15 cellular contexts compared by ENCODE assay signal in genomic region chr1:109622895-109623294, GRCh38. TPM values are rescaled to one million over a fixed set of nuclear protein-coding genes. Genes with fewer than 3 reads are reported as not detected.
DNase-seq lines count a peak whose midpoint lies in the region; ATAC-seq, FAIRE-seq and TF ChIP-seq lines count a peak whose summit lies in the region.
"Had no signal": no experiment of that assay in that cellular context is flagged by ENCODE, and none has a peak within 500 bp of the region (broad histone marks: within the 10 kb centered on the region; RNA-seq: fewer than 3 reads in every experiment).

No MANE protein-coding gene starts in this region.

- no TSS peak for BruUV-seq in GM12878 (replicated peaks; lab: Mats Ljungman, UMichigan)

- no peak overlapping the region for H2AFZ ChIP-seq in GM12878 (ENCODE audit: control insufficient read depth, low read depth, low read length)

- SMC1A ChIA-PET in GM12878 (lab: Charles Lee; ENCODE audit: uncharacterized antibody, unreplicated experiment), result interaction anchor here (1.6 kb wide), 1 partner anchor 76 kb away, joined by 6 read pairs; no protein-coding TSS in a partner anchor

- POLR2A ChIA-PET in CD4-positive, alpha-beta memory T cell (lab: Charles Lee; ENCODE audit: partially characterized antibody), result interaction anchor here (1.1 to 8.3 kb wide), 2 partner anchors 74 to 77 kb away, joined by 5 to 114 read pairs; partner anchors contain the start of gene GNAI3
- POLR2A ChIA-PET in GM12878 (lab: Charles Lee), result no interaction called here

- 97% methylated on average over 3 of the region's 3 CpGs for WGBS in GM12878 (ENCODE audit: insufficient coverage, insufficient replicate concordance, low lambda C conversion rate, missing lambda C conversion rate)

- no peaks in the 10 kb centered on the region for H3K27me3 Mint-ChIP-seq in CD4-positive, alpha-beta memory T cell
- H3K27me3 Mint-ChIP-seq in neural crest cell (ENCODE audit: low read depth), result no peaks in the 10 kb centered on the region

- H3K4me3 Mint-ChIP-seq in CD4-positive, alpha-beta memory T cell, result peak overlapping the region; percentile 69 to 99 (median 96)
- H3K4me3 Mint-ChIP-seq in neural crest cell, result peak overlapping the region; percentile 96

- peak overlapping the region; percentile 91 to 99 (median 99) for H3K27ac Mint-ChIP-seq in CD4-positive, alpha-beta memory T cell
- H3K27ac Mint-ChIP-seq in neural crest cell (ENCODE audit: unreplicated experiment), result peak overlapping the region; percentile 43

- no peak for TF ChIP-seq RAD21 in GM12878 (IDR thresholded peaks at IDR 0.05; ENCODE audit: insufficient read depth, low read depth, low read length)

- H3K27ac ChIP-seq in CD4-positive, alpha-beta memory T cell (ENCODE audit: low read depth, low read length), result peak overlapping the region; percentile 96
- peak overlapping the region; percentile 93 for H3K27ac ChIP-seq in KOPT-K1 (ENCODE audit: low read depth, low read length, poor library complexity, severe bottlenecking)
- no peak overlapping the region; the same call in 1 of the 2 replicates for H3K27ac ChIP-seq in GM12878 (ENCODE audit: control insufficient read depth, insufficient read depth)
- H3K27ac ChIP-seq: ovary, suprapubic skin had no signal

- no peaks in the 10 kb centered on the region for H3K9me3 ChIP-seq in CD4-positive, alpha-beta memory T cell (ENCODE audit: control insufficient read depth in 1 of 2, low read length in 2 of 2)
- H3K9me3 ChIP-seq in KOPT-K1 (ENCODE audit: insufficient read depth, low read length, poor library complexity, severe bottlenecking) (no peaks in the 10 kb centered on the region), GM12878 (replicated peaks; ENCODE audit: control insufficient read depth, insufficient read depth, low read length) (no peaks in the 10 kb centered on the region)
- H3K9me3 ChIP-seq: ovary, suprapubic skin had no signal

- no peak for TF ChIP-seq CTCF in GM12878 (IDR thresholded peaks at IDR 0.05 in 2 of 3, conservative IDR thresholded peaks at IDR 0.05 in 1 of 3; ENCODE audit: control insufficient read depth in 2 of 3, extremely low read depth in 1 of 3, insufficient read depth in 1 of 3, low read depth in 3 of 3, low read length in 3 of 3)
- TF ChIP-seq CTCF in neural crest cell (conservative IDR thresholded peaks at IDR 0.05), result no peak

- intact Hi-C loops in CD4-positive, alpha-beta memory T cell (cut with micrococcal nuclease), result loop anchor here (5.0 kb wide), 1 partner anchor 141 kb away; the partner anchor contains the start of gene ATXN7L2
- intact Hi-C loops in GM12878 (cut with micrococcal nuclease; ENCODE audit: unreplicated experiment), result loop anchor here (5.0 kb wide), 1 partner anchor 131 kb away; the partner anchor contains the start of gene CYB561D1

- in situ Hi-C loops in GM12878 (cut with MboI), result loop anchor here (5.0 kb wide), 2 partner anchors 76 to 136 kb away; partner anchors contain the start of gene GNAI3

- H3K27me3 ChIP-seq in CD4-positive, alpha-beta memory T cell (ENCODE audit: insufficient read depth, low read length), result no peaks in the 10 kb centered on the region
- H3K27me3 ChIP-seq in GM12878 (replicated peaks in 1 of 2; ENCODE audit: control insufficient read depth in 2 of 2, insufficient read depth in 2 of 2, low read length in 1 of 2), result no peaks in the 10 kb centered on the region
- H3K27me3 ChIP-seq: ovary, suprapubic skin had no signal

- H3K4me1 ChIP-seq in CD4-positive, alpha-beta memory T cell (ENCODE audit: insufficient read depth, low read length), result peaks cover 53% of the 10 kb centered on the region
- peaks cover 38% of the 10 kb centered on the region for H3K4me1 ChIP-seq in GM12878 (ENCODE audit: control insufficient read depth, insufficient read depth, low read length)

- no peak for TF ChIP-seq POLR2A in GM12878 (IDR thresholded peaks at IDR 0.05; ENCODE audit: low read depth, low read length)

- H3K9me3 Mint-ChIP-seq in CD4-positive, alpha-beta memory T cell, result peaks cover 0 to 2% (median 0%) of the 10 kb centered on the region in 8 donors
- no peaks in the 10 kb centered on the region for H3K9me3 Mint-ChIP-seq in neural crest cell

- no peak overlapping the region for H3K4me3 ChIP-seq in CD4-positive, alpha-beta memory T cell (ENCODE audit: low read length in 2 of 2)
- peak overlapping the region; percentile 85; the same call in 1 of the 2 replicates for H3K4me3 ChIP-seq in GM12878
- H3K4me3 ChIP-seq: ovary, suprapubic skin had no signal

- H3K9ac ChIP-seq in GM12878 (ENCODE audit: control insufficient read depth, insufficient read depth, low read length), result no peak overlapping the region; the same call in 1 of the 2 replicates

- FAIRE-seq in GM12878 (lab: Jason Lieb, UNC), result no peak
- FAIRE-seq: GM18507, islet of Langerhans, RCC 7860 had no signal

- no peak for TF ChIP-seq EP300 in GM12878 (IDR thresholded peaks at IDR 0.05; ENCODE audit: borderline replicate concordance in 1 of 2, control insufficient read depth in 1 of 2, low read depth in 2 of 2, low read length in 2 of 2)

- H3K79me2 ChIP-seq in GM12878 (ENCODE audit: control insufficient read depth, insufficient read depth, low read length), result peaks cover 51% of the 10 kb centered on the region

- ATAC-seq in GM12878 (no peak), GM21390 (IDR thresholded peaks at IDR 0.05; ENCODE audit: unreplicated experiment) (no peak), GM21619 (IDR thresholded peaks at IDR 0.05; ENCODE audit: unreplicated experiment) (no peak)

- peaks cover 9 to 41% of the 10 kb centered on the region in 2 donors for H3K36me3 Mint-ChIP-seq in CD4-positive, alpha-beta memory T cell
- no peaks in the 10 kb centered on the region for H3K36me3 Mint-ChIP-seq in neural crest cell (ENCODE audit: low read depth)

- H4K20me1 ChIP-seq in GM12878 (ENCODE audit: control insufficient read depth, insufficient read depth), result no peaks in the 10 kb centered on the region

- CTCF ChIA-PET in CD4-positive, alpha-beta memory T cell (lab: Charles Lee; ENCODE audit: partially characterized antibody), result interaction anchor here (1.1 to 10.6 kb wide), 2 partner anchors 19 to 90 kb away, joined by 3 to 140 read pairs; no protein-coding TSS in a partner anchor
- CTCF ChIA-PET in GM12878 (lab: Yijun Ruan, JAX), result interaction anchor here (1.3 to 3.3 kb wide), 4 partner anchors 8 to 77 kb away, joined by 3 to 22 read pairs (median 8); no protein-coding TSS in a partner anchor

- peak overlapping the region; percentile 26 for H3K4me2 ChIP-seq in GM12878 (ENCODE audit: control insufficient read depth, insufficient read depth)

- peaks cover 31 to 67% (median 42%) of the 10 kb centered on the region in 4 donors for H3K4me1 Mint-ChIP-seq in CD4-positive, alpha-beta memory T cell
- peaks cover 49% of the 10 kb centered on the region for H3K4me1 Mint-ChIP-seq in neural crest cell

- DNase-seq in CD4-positive, alpha-beta memory T cell, result no peak
- no peak for DNase-seq in GM12878 (ENCODE audit: low read depth, low spot score)
- no peak for DNase-seq in neural crest cell (ENCODE audit: low read depth, low spot score)
- no peak for DNase-seq in islet precursor cell
- no peak for DNase-seq in NCI-H524 (lab: John Stamatoyannopoulos, UW)
- DNase-seq: NCI-H2029 treated with DMSO at 0.1 percent for 48 hours; stimulated activated CD4-positive, alpha-beta T cell treated with anti-CD3 and anti-CD28 coated beads, Interleukin-4, amount 100 ng/mL, for 1 hour had no signal

- RAD21 ChIA-PET in GM12878 (lab: Charles Lee; ENCODE audit: unreplicated experiment), result interaction anchor here (2.1 to 2.7 kb wide), 3 partner anchors 17 to 76 kb away, joined by 9 to 15 read pairs (median 10); partner anchors contain the start of gene GNAI3

- peaks cover 25% of the 10 kb centered on the region for H3K36me3 ChIP-seq in CD4-positive, alpha-beta memory T cell (ENCODE audit: insufficient read depth, low read length)
- peaks cover 27% of the 10 kb centered on the region for H3K36me3 ChIP-seq in KOPT-K1 (ENCODE audit: insufficient read depth, low read length)
- H3K36me3 ChIP-seq in GM12878 (ENCODE audit: control insufficient read depth in 2 of 2, insufficient read depth in 2 of 2, low read length in 1 of 2), result peaks cover 0 to 2% of the 10 kb centered on the region in 2 experiments; a peak in 2 of 4 replicates
- H3K36me3 ChIP-seq: ovary had no signal

RNA-seq across cellular contexts. Expression of gene AMPD2, which starts 3.3 kb away (rescaled TPM):
- total RNA-seq in CD4-positive, alpha-beta memory T cell, result 10 to 100 TPM; 87.0 to 96.1 TPM
- polyA plus RNA-seq in CD4-positive, alpha-beta memory T cell, result 10 to 100 TPM; 43.8 to 56.2 TPM
- total RNA-seq in GM12878 (2013; cell fraction: nucleolus; rRNA removed), result 113 and 156 TPM in 2 replicates
- total RNA-seq in GM12878 (2014; rRNA removed) (43.4 and 49.9 TPM in 2 replicates), GM12878 (2014; rRNA removed; fragmentation: Illumina TruSeq; extraction: Trizol) (19.0 and 19.5 TPM in 2 replicates), GM12878 (2021) (66.5 and 75.9 TPM in 2 replicates), neural crest cell (93.1 and 105 TPM in 2 replicates)
- polyA plus RNA-seq in GM12878 (2011; ENCODE audit: low read depth), result 35.2 TPM
- polyA plus RNA-seq in GM12878 (2011; rRNA removed) (9.9 and 30.0 TPM in 2 replicates), GM12878 (2014; fragmentation: Illumina TruSeq; extraction: Trizol) (11.8 and 30.9 TPM in 2 replicates), GM12878 (2014; fragmentation: Nextera tagmentation; extraction: Ambion mirVana) (1 to 10 TPM; 2.0 to 3.0 TPM), GM12878 (2014; rRNA removed) (40.9 and 44.4 TPM in 2 replicates), GM12878 (2016; fragmentation: Nextera tagmentation; extraction: Ambion mirVana) (10 to 100 TPM; 31.8 to 33.1 TPM)
- 27.1 and 34.8 TPM in 2 replicates for polyA plus RNA-seq in GM12878 (2011; cell fraction: cytosol; rRNA removed)
- polyA plus RNA-seq in GM12878 (2011; cell fraction: nucleus; rRNA removed), result 346 and 354 TPM in 2 replicates
- 54.0 and 66.8 TPM in 2 replicates for polyA plus RNA-seq in GM12878 (2012)
- polyA minus RNA-seq in GM12878 (2011; rRNA and poly(A)+ RNA removed), result 29.3 and 51.2 TPM in 2 replicates
- 15.6 and 17.7 TPM in 2 replicates for polyA minus RNA-seq in GM12878 (2011; cell fraction: cytosol; rRNA and poly(A)+ RNA removed)
- 61.1 and 93.7 TPM in 2 replicates for polyA minus RNA-seq in GM12878 (2011; cell fraction: nucleus; rRNA and poly(A)+ RNA removed)

RNA-seq across cellular contexts. Expression of gene GNAT2, which starts 3.5 kb away (rescaled TPM):
- not detected for total RNA-seq in CD4-positive, alpha-beta memory T cell
- not detected for polyA plus RNA-seq in CD4-positive, alpha-beta memory T cell
- total RNA-seq in GM12878 (2013; cell fraction: nucleolus; rRNA removed), result not detected in 2 replicates
- total RNA-seq in GM12878 (2014; rRNA removed) (0.23 and 0.38 TPM in 2 replicates), GM12878 (2014; rRNA removed; fragmentation: Illumina TruSeq; extraction: Trizol) (0.31 and 0.69 TPM in 2 replicates), GM12878 (2021) (0.85 and 0.92 TPM in 2 replicates), neural crest cell (not detected in 2 replicates)
- polyA plus RNA-seq in GM12878 (2011; ENCODE audit: low read depth), result 0.28 TPM
- polyA plus RNA-seq in GM12878 (2011; rRNA removed) (0.30 and 0.54 TPM in 2 replicates), GM12878 (2014; fragmentation: Illumina TruSeq; extraction: Trizol) (0.26 and 0.59 TPM in 2 replicates), GM12878 (2014; fragmentation: Nextera tagmentation; extraction: Ambion mirVana) (under 1 TPM; 0.08 to 0.77 TPM), GM12878 (2014; rRNA removed) (0.28 and 0.36 TPM in 2 replicates), GM12878 (2016; fragmentation: Nextera tagmentation; extraction: Ambion mirVana) (1 to 10 TPM in 1 of 2 experiments, under 1 TPM in 1; 0.46 to 1.3 TPM)
- polyA plus RNA-seq in GM12878 (2011; cell fraction: cytosol; rRNA removed), result 0.23 and 0.27 TPM in 2 replicates
- polyA plus RNA-seq in GM12878 (2011; cell fraction: nucleus; rRNA removed), result 0.13 and 0.15 TPM in 2 replicates
- 0.31 and 0.49 TPM in 2 replicates for polyA plus RNA-seq in GM12878 (2012)
- 1.1 and 1.8 TPM in 2 replicates for polyA minus RNA-seq in GM12878 (2011; rRNA and poly(A)+ RNA removed)
- polyA minus RNA-seq in GM12878 (2011; cell fraction: cytosol; rRNA and poly(A)+ RNA removed), result not detected in 2 replicates
- not detected in 2 replicates for polyA minus RNA-seq in GM12878 (2011; cell fraction: nucleus; rRNA and poly(A)+ RNA removed)
- total RNA-seq: ovary, suprapubic skin had no signal
- polyA plus RNA-seq: ovary had no signal

RNA-seq across cellular contexts. Expression of gene GSTM4, which starts 33.0 kb away (rescaled TPM):
- 10 to 100 TPM; 12.6 to 14.2 TPM for total RNA-seq in CD4-positive, alpha-beta memory T cell
- polyA plus RNA-seq in CD4-positive, alpha-beta memory T cell, result 10 to 100 TPM in 1 of 2 donors, 1 to 10 TPM in 1; 1.7 to 10.4 TPM
- 48.3 and 51.3 TPM in 2 replicates for total RNA-seq in GM12878 (2013; cell fraction: nucleolus; rRNA removed)
- total RNA-seq in GM12878 (2014; rRNA removed) (14.3 and 15.1 TPM in 2 replicates), GM12878 (2014; rRNA removed; fragmentation: Illumina TruSeq; extraction: Trizol) (13.6 and 14.5 TPM in 2 replicates), GM12878 (2021) (20.4 and 21.4 TPM in 2 replicates), neural crest cell (26.7 and 28.2 TPM in 2 replicates)
- polyA plus RNA-seq in GM12878 (2011; ENCODE audit: low read depth), result 16.5 TPM
- polyA plus RNA-seq in GM12878 (2011; rRNA removed) (23.0 and 37.2 TPM in 2 replicates), GM12878 (2014; fragmentation: Illumina TruSeq; extraction: Trizol) (25.8 and 31.7 TPM in 2 replicates), GM12878 (2014; fragmentation: Nextera tagmentation; extraction: Ambion mirVana) (10 to 100 TPM; 16.9 to 17.0 TPM), GM12878 (2014; rRNA removed) (25.3 and 26.8 TPM in 2 replicates), GM12878 (2016; fragmentation: Nextera tagmentation; extraction: Ambion mirVana) (10 to 100 TPM; 25.6 to 27.7 TPM)
- polyA plus RNA-seq in GM12878 (2011; cell fraction: cytosol; rRNA removed), result 34.1 and 36.8 TPM in 2 replicates
- polyA plus RNA-seq in GM12878 (2011; cell fraction: nucleus; rRNA removed), result 35.2 and 44.5 TPM in 2 replicates
- 17.4 and 19.3 TPM in 2 replicates for polyA plus RNA-seq in GM12878 (2012)
- 18.4 and 20.5 TPM in 2 replicates for polyA minus RNA-seq in GM12878 (2011; rRNA and poly(A)+ RNA removed)
- 8.7 and 11.6 TPM in 2 replicates for polyA minus RNA-seq in GM12878 (2011; cell fraction: cytosol; rRNA and poly(A)+ RNA removed)
- 20.7 and 26.0 TPM in 2 replicates for polyA minus RNA-seq in GM12878 (2011; cell fraction: nucleus; rRNA and poly(A)+ RNA removed)

RNA-seq across cellular contexts. Expression of gene GSTM2, which starts 45.0 kb away (rescaled TPM):
- total RNA-seq in CD4-positive, alpha-beta memory T cell, result 10 to 100 TPM; 30.9 to 31.4 TPM
- polyA plus RNA-seq in CD4-positive, alpha-beta memory T cell, result 10 to 100 TPM; 11.8 to 14.0 TPM
- 67.1 and 70.5 TPM in 2 replicates for total RNA-seq in GM12878 (2013; cell fraction: nucleolus; rRNA removed)
- total RNA-seq in GM12878 (2014; rRNA removed), result 10.5 and 11.4 TPM in 2 replicates
- total RNA-seq in GM12878 (2014; rRNA removed; fragmentation: Illumina TruSeq; extraction: Trizol), result 9.9 and 13.5 TPM in 2 replicates
- total RNA-seq in GM12878 (2021), result 21.6 and 23.3 TPM in 2 replicates
- polyA plus RNA-seq in GM12878 (2011; ENCODE audit: low read depth), result 68.5 TPM
- 4.8 and 8.3 TPM in 2 replicates for polyA plus RNA-seq in GM12878 (2011; rRNA removed)
- 6.3 and 7.1 TPM in 2 replicates for polyA plus RNA-seq in GM12878 (2011; cell fraction: cytosol; rRNA removed)
- 46.8 and 76.5 TPM in 2 replicates for polyA plus RNA-seq in GM12878 (2011; cell fraction: nucleus; rRNA removed)
- polyA plus RNA-seq in GM12878 (2012), result 62.3 and 69.9 TPM in 2 replicates
- polyA plus RNA-seq in GM12878 (2014; fragmentation: Illumina TruSeq; extraction: Trizol), result 31.8 and 32.0 TPM in 2 replicates
- polyA plus RNA-seq in GM12878 (2014; fragmentation: Nextera tagmentation; extraction: Ambion mirVana), result 10 to 100 TPM; 29.6 to 30.4 TPM
- polyA plus RNA-seq in GM12878 (2014; rRNA removed), result 28.1 and 32.3 TPM in 2 replicates
- 10 to 100 TPM; 12.7 to 17.1 TPM for polyA plus RNA-seq in GM12878 (2016; fragmentation: Nextera tagmentation; extraction: Ambion mirVana)
- polyA minus RNA-seq in GM12878 (2011; rRNA and poly(A)+ RNA removed), result 3.0 and 4.2 TPM in 2 replicates
- 1.1 TPM in 1 of 2 replicates, not detected in the other for polyA minus RNA-seq in GM12878 (2011; cell fraction: cytosol; rRNA and poly(A)+ RNA removed)
- 5.8 and 6.2 TPM in 2 replicates for polyA minus RNA-seq in GM12878 (2011; cell fraction: nucleus; rRNA and poly(A)+ RNA removed)
- total RNA-seq in neural crest cell, result 43.7 and 46.6 TPM in 2 replicates
